21 cellular contexts compared by ENCODE assay signal in the genomic region with DNA sequence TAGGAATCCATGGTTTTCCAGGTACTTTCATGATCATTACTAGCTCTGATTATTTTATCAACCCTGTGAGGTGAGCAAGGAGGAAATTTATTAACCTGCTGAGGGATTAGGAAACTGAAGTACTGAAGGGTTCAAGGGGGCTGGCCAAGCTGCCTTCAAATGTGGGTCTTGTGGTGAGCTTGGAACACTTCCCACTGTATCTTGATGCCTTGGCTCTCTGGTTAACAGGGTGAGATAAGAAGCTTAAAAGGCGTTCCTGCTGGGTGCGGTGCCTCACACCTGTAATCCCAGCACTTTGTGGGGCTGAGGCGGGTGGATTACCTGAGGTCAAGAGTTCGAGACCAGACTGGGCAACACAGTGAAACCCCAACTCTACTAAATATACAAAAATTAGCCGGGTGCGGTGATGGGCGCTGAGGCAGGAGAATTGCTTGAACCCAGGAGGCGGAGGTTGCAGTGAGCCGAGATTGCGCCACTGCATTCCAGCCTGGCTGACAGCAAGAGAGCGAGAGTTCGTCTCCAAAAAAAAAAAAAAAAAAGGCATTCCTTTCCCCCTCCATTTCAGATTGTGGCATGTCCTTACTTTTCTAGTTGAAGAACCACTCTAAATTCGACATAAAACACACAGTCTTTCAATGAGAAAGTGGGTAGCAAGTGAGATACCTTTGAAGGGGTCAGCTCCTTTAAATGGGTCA.
DNase-seq lines count a peak whose midpoint lies in the region; ATAC-seq and TF ChIP-seq lines count a peak whose summit lies in the region.
"Had no signal": no experiment of that assay in that cellular context is flagged by ENCODE, and none has a peak within 500 bp of the region (broad histone marks: within the 10 kb centered on the region; RNA-seq: fewer than 3 reads in every experiment).

No MANE protein-coding gene starts in this region.

- no peak overlapping the region; a peak in 1 of 22 replicates for H3K9ac ChIP-seq in BLaER1 treated with 17β-estradiol and CSF1 and Interleukin-3, amounts not matched to agents 10 nM and 100 nM
- H3K9ac ChIP-seq in fibroblast of lung (ENCODE audit: insufficient read depth, low read length), result no peak overlapping the region

- H3K9me3 ChIP-seq in BLaER1 treated with 17β-estradiol and CSF1 and Interleukin-3, amounts not matched to agents 10 nM and 100 nM (replicated peaks in 1 of 11), result peaks cover 19 to 27% (median 24%) of the 10 kb centered on the region in 11 experiments
- H3K9me3 ChIP-seq in fibroblast of lung (ENCODE audit: control insufficient read depth, insufficient read depth, low read depth, low read length), result no peaks in the 10 kb centered on the region
- H3K9me3 ChIP-seq: BE2C, SJCRH30 had no signal

- H3K27me3 ChIP-seq in BLaER1 treated with 17β-estradiol and CSF1 and Interleukin-3, amounts not matched to agents 10 nM and 100 nM, result no peaks in the 10 kb centered on the region
- H3K27me3 ChIP-seq in fibroblast of lung (ENCODE audit: control insufficient read depth, insufficient read depth, low read length), result no peaks in the 10 kb centered on the region
- H3K27me3 ChIP-seq: BE2C, sigmoid colon, SJCRH30 had no signal

- peaks cover 11 to 34% (median 20%) of the 10 kb centered on the region in 10 experiments for H3K4me1 ChIP-seq in BLaER1 treated with 17β-estradiol and CSF1 and Interleukin-3, amounts not matched to agents 10 nM and 100 nM
- H3K4me1 ChIP-seq in fibroblast of lung (ENCODE audit: control insufficient read depth, extremely low read depth, insufficient read depth, low read length), result peaks cover 3% of the 10 kb centered on the region
- H3K4me1 ChIP-seq: BE2C, SJCRH30 had no signal

- no peaks in the 10 kb centered on the region for H3K79me2 ChIP-seq in fibroblast of lung (ENCODE audit: control insufficient read depth, insufficient read depth, low read length)

- peak overlapping the region in 6 of 11 experiments; percentile 6 to 29 (median 16); a peak in 6 of 22 replicates for H3K4me2 ChIP-seq in BLaER1 treated with 17β-estradiol and CSF1 and Interleukin-3, amounts not matched to agents 10 nM and 100 nM
- H3K4me2 ChIP-seq in fibroblast of lung (ENCODE audit: extremely low read depth, insufficient read depth, low read length), result no peak overlapping the region
- H3K4me2 ChIP-seq: GM23338 had no signal

- no peak overlapping the region for H3K4me3 ChIP-seq in BLaER1 treated with 17β-estradiol and CSF1 and Interleukin-3, amounts not matched to agents 10 nM and 100 nM
- no peak overlapping the region for H3K4me3 ChIP-seq in fibroblast of lung (replicated peaks in 1 of 4; ENCODE audit: control extremely low read depth in 1 of 4, insufficient read depth in 1 of 4, low read depth in 3 of 4, low read length in 4 of 4)
- H3K4me3 ChIP-seq: coronary artery, GM23338, sigmoid colon, SJCRH30 had no signal

- no peak for TF ChIP-seq CTCF in fibroblast of lung (conservative IDR thresholded peaks at IDR 0.05 in 1 of 2, IDR thresholded peaks at IDR 0.05 in 1 of 2; ENCODE audit: low read depth in 1 of 2, low read length in 2 of 2)
- no peak for TF ChIP-seq CTCF in omental fat pad (IDR thresholded peaks at IDR 0.05)

- peaks cover 63 to 95% (median 82%) of the 10 kb centered on the region in 11 experiments for H3K36me3 ChIP-seq in BLaER1 treated with 17β-estradiol and CSF1 and Interleukin-3, amounts not matched to agents 10 nM and 100 nM
- peaks cover 14% of the 10 kb centered on the region for H3K36me3 ChIP-seq in fibroblast of lung (ENCODE audit: control insufficient read depth, insufficient read depth, low read length)

- H2AFZ ChIP-seq in fibroblast of lung (ENCODE audit: low read length), result no peak overlapping the region
- H2AFZ ChIP-seq: GM23338 had no signal

- H3K27ac ChIP-seq in BLaER1 treated with 17β-estradiol and CSF1 and Interleukin-3, amounts not matched to agents 10 nM and 100 nM, result no peak overlapping the region; a peak in 1 of 22 replicates
- H3K27ac ChIP-seq in fibroblast of lung (ENCODE audit: insufficient read depth, low read length), result no peak overlapping the region
- H3K27ac ChIP-seq: sigmoid colon, SJCRH30 had no signal

- peaks cover 0 to 6% (median 3%) of the 10 kb centered on the region in 11 experiments; a peak in 5 of 22 replicates for H4K20me1 ChIP-seq in BLaER1 treated with 17β-estradiol and CSF1 and Interleukin-3, amounts not matched to agents 10 nM and 100 nM
- no peaks in the 10 kb centered on the region for H4K20me1 ChIP-seq in fibroblast of lung (ENCODE audit: control insufficient read depth, extremely low read depth, insufficient read depth, low read length)

- DNase-seq in NCI-H226 (peak; percentile 64), fibroblast of lung (ENCODE audit: low read depth in 2 of 2) (peak; percentile 35 to 40), omental fat pad (ENCODE audit: low spot score) (no peak), iPS-NIHi7 (ENCODE audit: extremely low spot score) (no peak), inferior parietal cortex (ENCODE audit: extremely low spot score) (no peak), ecto neural progenitor cell (ENCODE audit: low spot score) (no peak)
- DNase-seq: activated gamma-delta T cell, anterior cingulate cortex, BE2C, DMS 273 treated with DMSO at 0.1 percent for 48 hours, immature natural killer cell, NCI-H2081, NCI-H510A treated with DMSO at 0.1 percent for 48 hours, occipital lobe, sigmoid colon, SJCRH30, T-helper 9 cell had no signal

- ATAC-seq in omental fat pad (ENCODE audit: low FRiP score) (peak; percentile 31), HG03045 (IDR thresholded peaks at IDR 0.05; ENCODE audit: unreplicated experiment) (no peak)
- ATAC-seq: GM23338 had no signal

Comparison
In these comparisons a context has a peak if more than half of its experiments do, and no peak if none do; other contexts are left out.
1. DNase-seq: peak in NCI-H226 (single experiment) and fibroblast of lung (2 of 2); none in omental fat pad (single experiment), iPS-NIHi7 (single experiment), inferior parietal cortex (single experiment) and ecto neural progenitor cell (single experiment).